ENCODE assay signal across 12 cellular contexts in the genomic region with DNA sequence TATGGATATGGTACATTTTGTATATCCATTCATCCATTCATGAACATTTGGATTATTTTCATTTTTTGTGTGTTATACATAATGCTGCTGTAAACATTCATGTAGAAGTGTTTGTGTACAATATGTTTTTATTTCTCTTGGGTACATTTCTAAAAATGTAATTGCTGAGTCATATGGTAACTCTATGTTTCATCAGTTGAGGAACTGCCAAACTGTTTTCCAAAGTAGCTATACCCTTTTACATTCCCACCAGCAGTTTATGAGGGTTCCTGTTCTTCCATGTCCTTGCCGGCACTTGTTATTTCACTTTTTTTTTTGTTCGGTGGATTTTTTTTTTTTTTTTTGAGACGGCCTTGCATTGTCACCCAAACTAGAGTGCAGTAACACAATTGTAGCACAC. TPM values are rescaled to one million over a fixed set of nuclear protein-coding genes. Genes with fewer than 3 reads are reported as not detected.
DNase-seq lines count a peak whose midpoint lies in the region; ATAC-seq, FAIRE-seq and TF ChIP-seq lines count a peak whose summit lies in the region.
"Had no signal": no experiment of that assay in that cellular context is flagged by ENCODE, and none has a peak within 500 bp of the region (broad histone marks: within the 10 kb centered on the region; RNA-seq: fewer than 3 reads in every experiment).

No MANE protein-coding gene starts in this region.

- TF ChIP-seq POLR2A in A549 (IDR thresholded peaks at IDR 0.05; ENCODE audit: low read length), result no peak

- POLR2A ChIA-PET in A549 (lab: Yijun Ruan, JAX), result no interaction called here

- CTCF ChIA-PET in A549 (lab: Yijun Ruan, JAX), result no interaction called here

- FAIRE-seq in A549 (lab: Jason Lieb, UNC), result no peak

- H3K4me2 ChIP-seq in A549, result peak overlapping the region; percentile 15; the same call in 1 of the 3 replicates

- H3K27me3 Mint-ChIP-seq in activated T-helper 2 cell treated with anti-CD3 and anti-CD28 coated beads, Interferon-gamma antibody, Interleukin-2, Interleukin-4, amounts not matched to agents 10 μg/mL and 5 μg/mL and 100 μg/mL, durations not matched to agents 14 hours and 24 hours and 36 hours (ENCODE audit: low read depth), result no peaks in the 10 kb centered on the region
- no peaks in the 10 kb centered on the region for H3K27me3 Mint-ChIP-seq in mesothelial cell of epicardium (ENCODE audit: low read depth)

- TF ChIP-seq RAD21 in A549 (conservative IDR thresholded peaks at IDR 0.05 in 1 of 2, IDR thresholded peaks at IDR 0.05 in 1 of 2), result no peak

- no peaks in the 10 kb centered on the region for H3K9me3 Mint-ChIP-seq in activated T-helper 2 cell treated with anti-CD3 and anti-CD28 coated beads, Interferon-gamma antibody, Interleukin-2, Interleukin-4, amounts not matched to agents 10 μg/mL and 5 μg/mL and 100 μg/mL, durations not matched to agents 14 hours and 24 hours and 36 hours
- no peaks in the 10 kb centered on the region for H3K9me3 Mint-ChIP-seq in mesothelial cell of epicardium
- H3K9me3 Mint-ChIP-seq: activated T-helper 1 cell treated with anti-CD3 and anti-CD28 coated beads, Interleukin-12 subunit alpha, Interleukin-12 subunit beta, Interleukin-2, Interleukin-4 antibody, amounts not matched to agents 30 ng/mL and 10 ng/mL and 1 ng/mL, durations not matched to agents 14 hours and 24 hours and 36 hours had no signal

- H3K27ac Mint-ChIP-seq in activated T-helper 2 cell treated with anti-CD3 and anti-CD28 coated beads, Interferon-gamma antibody, Interleukin-2, Interleukin-4, amounts not matched to agents 10 μg/mL and 5 μg/mL and 100 μg/mL, durations not matched to agents 14 hours and 24 hours and 36 hours, result peak overlapping the region; percentile 52
- no peak overlapping the region for H3K27ac Mint-ChIP-seq in mesothelial cell of epicardium

- ATAC-seq in A549 (no peak), GM18517 (IDR thresholded peaks at IDR 0.05; ENCODE audit: unreplicated experiment) (no peak)

- peaks cover 66% of the 10 kb centered on the region for H3K36me3 Mint-ChIP-seq in activated T-helper 2 cell treated with anti-CD3 and anti-CD28 coated beads, Interferon-gamma antibody, Interleukin-2, Interleukin-4, amounts not matched to agents 10 μg/mL and 5 μg/mL and 100 μg/mL, durations not matched to agents 14 hours and 24 hours and 36 hours (ENCODE audit: low read depth)
- peaks cover 40% of the 10 kb centered on the region for H3K36me3 Mint-ChIP-seq in mesothelial cell of epicardium

- peaks cover 16% of the 10 kb centered on the region for H3K4me1 Mint-ChIP-seq in activated T-helper 2 cell treated with anti-CD3 and anti-CD28 coated beads, Interferon-gamma antibody, Interleukin-2, Interleukin-4, amounts not matched to agents 10 μg/mL and 5 μg/mL and 100 μg/mL, durations not matched to agents 14 hours and 24 hours and 36 hours (ENCODE audit: low read depth)
- H3K4me1 Mint-ChIP-seq in mesothelial cell of epicardium, result no peaks in the 10 kb centered on the region

- H3K4me1 ChIP-seq in A549, result peaks cover 10% of the 10 kb centered on the region
- H3K4me1 ChIP-seq: upper lobe of right lung had no signal

- TF ChIP-seq CTCF in A549 (IDR thresholded peaks at IDR 0.05), result no peak
- TF ChIP-seq CTCF in mesothelial cell of epicardium (IDR thresholded peaks at IDR 0.05; ENCODE audit: unreplicated experiment), result no peak

- peak overlapping the region; percentile 40 to 47; a peak in 4 of 6 replicates for H3K27ac ChIP-seq in A549
- H3K27ac ChIP-seq: upper lobe of right lung, VCaP had no signal

- 91% methylated on average over 3 of the region's 3 CpGs for WGBS in A549 (ENCODE audit: missing lambda C conversion rate)

- no peak overlapping the region for H3K4me3 ChIP-seq in A549
- H3K4me3 ChIP-seq: upper lobe of right lung had no signal

- no peaks in the 10 kb centered on the region for H3K9me3 ChIP-seq in A549
- H3K9me3 ChIP-seq: upper lobe of right lung had no signal

- DNase-seq in A549 (ENCODE audit: low read depth in 1 of 2, low spot score in 1 of 2) (no peak), EL (peak; percentile 22), inferior parietal cortex (ENCODE audit: extremely low spot score) (peak; percentile 16), head of caudate nucleus (no peak), COR-L47 (lab: John Stamatoyannopoulos, UW) (no peak), mesothelial cell of epicardium (ENCODE audit: low spot score in 2 of 2, unreplicated experiment in 2 of 2) (no peak)
- DNase-seq in activated T-helper 2 cell treated with anti-CD3 and anti-CD28 coated beads, Interferon-gamma antibody, Interleukin-2, Interleukin-4, amounts not matched to agents 10 μg/mL and 5 μg/mL and 100 μg/mL, durations not matched to agents 14 hours and 24 hours and 36 hours (ENCODE audit: low spot score), result no peak
- DNase-seq: NCI-H2171, upper lobe of right lung had no signal

- no peak for TF ChIP-seq EP300 in A549 (IDR thresholded peaks at IDR 0.05)

- intact Hi-C loops in activated T-helper 2 cell treated with anti-CD3 and anti-CD28 coated beads, Interferon-gamma antibody, Interleukin-2, Interleukin-4, amounts not matched to agents 10 μg/mL and 5 μg/mL and 100 μg/mL, durations not matched to agents 14 hours and 24 hours and 36 hours (cut with micrococcal nuclease), result no loop called here
- intact Hi-C loops in head of caudate nucleus (cut with DNase I), result no loop called here

- H3K4me3 Mint-ChIP-seq in activated T-helper 2 cell treated with anti-CD3 and anti-CD28 coated beads, Interferon-gamma antibody, Interleukin-2, Interleukin-4, amounts not matched to agents 10 μg/mL and 5 μg/mL and 100 μg/mL, durations not matched to agents 14 hours and 24 hours and 36 hours (ENCODE audit: low read depth), result no peak overlapping the region
- no peak overlapping the region for H3K4me3 Mint-ChIP-seq in mesothelial cell of epicardium
- H3K4me3 Mint-ChIP-seq: activated T-helper 1 cell treated with anti-CD3 and anti-CD28 coated beads, Interleukin-12 subunit alpha, Interleukin-12 subunit beta, Interleukin-2, Interleukin-4 antibody, amounts not matched to agents 30 ng/mL and 10 ng/mL and 1 ng/mL, durations not matched to agents 14 hours and 24 hours and 36 hours had no signal

TF ChIP-seq in A549, 52 proteins besides CTCF, POLR2A, EP300 and RAD21:
- TF ChIP-seq GATA3 (IDR thresholded peaks at IDR 0.05; ENCODE audit: borderline replicate concordance) (no peak), EHF (CRISPR knock-in tag; IDR thresholded peaks at IDR 0.05) (no peak), MYC (IDR thresholded peaks at IDR 0.05; ENCODE audit: borderline replicate concordance, low read length) (no peak), MAFK (IDR thresholded peaks at IDR 0.05; ENCODE audit: partially characterized antibody) (peak; percentile 43), NFE2L2 (conservative IDR thresholded peaks at IDR 0.05; ENCODE audit: low read length) (peak; percentile 48; the same call in 1 of the 2 replicates)
- TF ChIP-seq, protein P1, sequence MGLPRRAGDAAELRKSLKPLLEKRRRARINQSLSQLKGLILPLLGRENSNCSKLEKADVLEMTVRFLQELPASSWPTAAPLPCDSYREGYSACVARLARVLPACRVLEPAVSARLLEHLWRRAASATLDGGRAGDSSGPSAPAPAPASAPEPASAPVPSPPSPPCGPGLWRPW (IDR thresholded peaks at IDR 0.05), result no peak

RNA-seq across cellular contexts. Expression of gene MCCC2, which starts 54.0 kb away (rescaled TPM):
- polyA plus RNA-seq in A549 (2011; rRNA removed) (69.9 and 88.4 TPM in 2 replicates), A549 (2017; fragmentation: RNase III; extraction: RNeasy Plus Mini Kit Qiagen cat#74134 plus additional on column Dnase treatment) (47.4 to 52.7 TPM (median 49.4 TPM) in 3 replicates)
- polyA plus RNA-seq in A549 (2012; cell fraction: cytosol; rRNA removed), result 36.1 and 46.1 TPM in 2 replicates
- polyA plus RNA-seq in A549 (2012; cell fraction: nucleus; rRNA removed), result 24.8 and 39.9 TPM in 2 replicates
- polyA minus RNA-seq in A549 (2011; rRNA and poly(A)+ RNA removed), result 40.0 and 44.1 TPM in 2 replicates
- 59.7 and 60.0 TPM in 2 replicates for total RNA-seq in activated T-helper 2 cell treated with anti-CD3 and anti-CD28 coated beads, Interferon-gamma antibody, Interleukin-2, Interleukin-4, amounts not matched to agents 10 μg/mL and 5 μg/mL and 100 μg/mL, durations not matched to agents 14 hours and 24 hours and 36 hours
- 42.6 to 44.6 TPM (median 44.4 TPM) in 3 replicates for total RNA-seq in mesothelial cell of epicardium

Comparison
In these comparisons a context has a peak if more than half of its experiments do, and no peak if none do; other contexts are left out.
1. DNase-seq: peak in EL (single experiment) and inferior parietal cortex (single experiment); none in A549 (0 of 2), activated T-helper 2 cell treated with anti-CD3 and anti-CD28 coated beads, Interferon-gamma antibody, Interleukin-2, Interleukin-4, amounts not matched to agents 10 μg/mL and 5 μg/mL and 100 μg/mL, durations not matched to agents 14 hours and 24 hours and 36 hours (single experiment), head of caudate nucleus (0 of 42), COR-L47 (single experiment) and mesothelial cell of epicardium (0 of 2).